ENCODE assay signal across 9 cellular contexts in the genomic region with DNA sequence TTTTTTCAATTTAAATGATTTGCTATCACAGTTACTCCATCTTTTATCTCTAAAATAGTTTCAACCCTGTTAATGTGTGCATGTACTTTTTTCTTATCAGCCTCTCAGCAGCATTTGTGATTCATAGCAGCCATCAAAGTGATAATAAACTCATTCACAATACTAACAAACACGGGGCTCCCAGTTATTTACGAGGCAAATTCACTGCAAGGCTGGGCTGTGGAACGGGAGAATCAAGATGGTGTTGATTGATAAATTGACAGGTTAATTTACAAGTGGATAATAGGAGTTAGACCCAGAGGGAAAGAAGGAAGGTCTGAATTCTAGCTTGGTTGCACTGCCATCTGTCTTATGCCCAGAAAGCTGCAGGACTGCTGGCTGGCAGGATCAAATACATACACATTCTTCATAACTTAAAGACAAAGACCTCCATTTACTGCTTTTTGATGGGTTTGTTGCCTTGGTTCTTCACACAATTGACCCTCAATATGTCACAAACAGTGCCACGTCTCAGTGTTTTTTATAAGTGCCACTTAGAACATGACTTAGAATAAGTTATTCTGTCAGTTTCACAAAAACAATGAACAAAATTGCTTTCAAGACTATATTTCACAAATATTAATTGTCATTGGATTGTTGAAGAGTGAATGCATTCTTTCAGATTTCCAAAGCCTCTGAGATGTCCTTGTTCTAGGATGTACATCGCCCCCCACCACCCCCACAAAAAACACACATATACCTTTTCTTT.
A peak's percentile ranks its signal among the peaks of the same experiment; 100 is the strongest.
DNase-seq lines count a peak whose midpoint lies in the region; ATAC-seq, FAIRE-seq and TF ChIP-seq lines count a peak whose summit lies in the region.
"Had no signal": no experiment of that assay in that cellular context is flagged by ENCODE, and none has a peak within 500 bp of the region (broad histone marks: within the 10 kb centered on the region; RNA-seq: fewer than 3 reads in every experiment).

No MANE protein-coding gene starts in this region.

- DNase-seq in DND-41 = no peak
- peak; percentile 25 for DNase-seq in LNCaP clone FGC (ENCODE audit: low read depth)
- peak; percentile 24 for DNase-seq in iris pigment epithelial cell (ENCODE audit: low read depth)
- DNase-seq in aorta = no peak
- DNase-seq in stimulated activated CD4-positive, alpha-beta T cell treated with anti-CD3 and anti-CD28 coated beads, Interleukin-1b, Interleukin-23, amount 100 ng/mL, for 48 hours = no peak

- peaks cover 3% of the 10 kb centered on the region; the same call in 1 of the 2 replicates for H3K4me1 ChIP-seq in DND-41 (ENCODE audit: insufficient read depth, low read length)
- H3K4me1 ChIP-seq in aorta (ENCODE audit: control insufficient read depth in 1 of 2, insufficient read depth in 2 of 2, low read length in 2 of 2) = no peaks in the 10 kb centered on the region

- intact Hi-C loops in aorta (cut with DNase I) = no loop called here

- TF ChIP-seq CTCF in DND-41 (IDR thresholded peaks at IDR 0.05; ENCODE audit: borderline replicate concordance, extremely low read depth, low read length, poor library complexity, severe bottlenecking) (peak; percentile 50), LNCaP clone FGC (IDR thresholded peaks at IDR 0.05; ENCODE audit: control insufficient read depth, extremely low read depth, insufficient read depth) (peak; percentile 85)

- H3K27ac ChIP-seq in DND-41 (ENCODE audit: low read length) (no peak overlapping the region), aorta (ENCODE audit: low read depth in 1 of 2, low read length in 2 of 2) (no peak overlapping the region)

- FAIRE-seq in TTC549 (lab: Jason Lieb, UNC) = peak; percentile 85
- FAIRE-seq: colon had no signal

- H3K27me3 ChIP-seq in DND-41 (ENCODE audit: insufficient read depth, low read length, poor library complexity) = no peaks in the 10 kb centered on the region
- no peaks in the 10 kb centered on the region for H3K27me3 ChIP-seq in aorta (ENCODE audit: control insufficient read depth in 1 of 2, insufficient read depth in 2 of 2, low read length in 1 of 2)

- no peak for TF ChIP-seq POLR2A in GM18505 (IDR thresholded peaks at IDR 0.05; ENCODE audit: borderline replicate concordance, extremely low read depth, insufficient read depth, insufficient read length)

- H3K4me2 ChIP-seq in DND-41 (ENCODE audit: insufficient read depth, low read length) = no peak overlapping the region

- ATAC-seq in DND-41 (ENCODE audit: insufficient read depth, low read depth) (no peak), GM18505 (IDR thresholded peaks at IDR 0.05; ENCODE audit: unreplicated experiment) (no peak), aorta (ENCODE audit: low FRiP score) (no peak), GM21786 (IDR thresholded peaks at IDR 0.05; ENCODE audit: unreplicated experiment) (no peak)

- no peaks in the 10 kb centered on the region for H3K79me2 ChIP-seq in DND-41 (ENCODE audit: insufficient read depth, low read length)

- WGBS in aorta, 2 donors = 23 to 29% methylated on average over 5 of the region's 5 CpGs

- H3K36me3 ChIP-seq in DND-41 (ENCODE audit: insufficient read depth, low read length) = no peaks in the 10 kb centered on the region
- H3K36me3 ChIP-seq in aorta (ENCODE audit: control insufficient read depth in 1 of 2, insufficient read depth in 2 of 2, low read length in 1 of 2) = no peaks in the 10 kb centered on the region

- H4K20me1 ChIP-seq in DND-41 (ENCODE audit: insufficient read depth, low read length) = no peaks in the 10 kb centered on the region

- no peak overlapping the region for H2AFZ ChIP-seq in DND-41 (ENCODE audit: low read depth, low read length)

- H3K9ac ChIP-seq in DND-41 (ENCODE audit: low read depth, low read length) = no peak overlapping the region

- H3K9me3 ChIP-seq in DND-41 (ENCODE audit: insufficient read depth, low read length, severe bottlenecking) (no peaks in the 10 kb centered on the region), aorta (ENCODE audit: control insufficient read depth, low read length) (no peaks in the 10 kb centered on the region)

- H3K4me3 ChIP-seq in DND-41 (ENCODE audit: low read depth in 1 of 2, low read length in 2 of 2) = no peak overlapping the region
- no peak overlapping the region for H3K4me3 ChIP-seq in LNCaP clone FGC (ENCODE audit: low read depth, low read length)
- no peak overlapping the region for H3K4me3 ChIP-seq in aorta (ENCODE audit: low read length in 2 of 2)

Comparison
In these comparisons a context has a peak if more than half of its experiments do, and no peak if none do; other contexts are left out.
1. DNase-seq: peak in LNCaP clone FGC (single experiment) and iris pigment epithelial cell (single experiment); none in DND-41 (single experiment), aorta (0 of 2) and stimulated activated CD4-positive, alpha-beta T cell treated with anti-CD3 and anti-CD28 coated beads, Interleukin-1b, Interleukin-23, amount 100 ng/mL, for 48 hours (single experiment).